Comparison of ENCODE assay signal across 27 cellular contexts in genomic region chr3:105424412-105425152, GRCh38. TPM values are rescaled to one million over a fixed set of nuclear protein-coding genes. Genes with fewer than 3 reads are reported as not detected.
DNase-seq lines count a peak whose midpoint lies in the region; ATAC-seq, FAIRE-seq and TF ChIP-seq lines count a peak whose summit lies in the region.
"Had no signal": no experiment of that assay in that cellular context is flagged by ENCODE, and none has a peak within 500 bp of the region (broad histone marks: within the 10 kb centered on the region; RNA-seq: fewer than 3 reads in every experiment).

No MANE protein-coding gene starts in this region.

- H3K9ac ChIP-seq in HepG2 (ENCODE audit: insufficient read depth, low read depth, low read length) (no peak overlapping the region), PC-3 (ENCODE audit: low read length) (no peak overlapping the region)
- H3K9ac ChIP-seq: BLaER1 treated with 17β-estradiol and CSF1 and Interleukin-3, amounts not matched to agents 10 nM and 100 nM; GM23248 had no signal

- no peaks in the 10 kb centered on the region for H3K9me2 ChIP-seq in PC-3 (replicated peaks; ENCODE audit: low read length)

- H3K36me3 ChIP-seq in HepG2 (replicated peaks in 1 of 2; ENCODE audit: control insufficient read depth in 1 of 2, insufficient read depth in 2 of 2, low read length in 2 of 2): no peaks in the 10 kb centered on the region
- H3K36me3 ChIP-seq in right lobe of liver: no peaks in the 10 kb centered on the region
- peaks cover 2% of the 10 kb centered on the region; the same call in 1 of the 2 replicates for H3K36me3 ChIP-seq in PC-3 (ENCODE audit: low read depth, low read length)
- no peaks in the 10 kb centered on the region for H3K36me3 ChIP-seq in upper lobe of left lung
- H3K36me3 ChIP-seq: BE2C; BLaER1 treated with 17β-estradiol and CSF1 and Interleukin-3, amounts not matched to agents 10 nM and 100 nM had no signal

- H3K4me1 Mint-ChIP-seq in activated CD4-positive, alpha-beta T cell treated with anti-CD3 and anti-CD28 coated beads, Interleukin-2, amount 10 ng/mL, durations not matched to agents 24 days and 14 days: no peaks in the 10 kb centered on the region
- H3K4me1 Mint-ChIP-seq: CD14-positive monocyte; CD8-positive, alpha-beta memory T cell had no signal

- H3K4me3 ChIP-seq in HepG2 (replicated peaks in 1 of 3; ENCODE audit: insufficient read depth in 1 of 3, low read depth in 2 of 3, low read length in 3 of 3) (no peak overlapping the region), right lobe of liver (no peak overlapping the region), PC-3 (ENCODE audit: low read length) (no peak overlapping the region), upper lobe of left lung (no peak overlapping the region)
- H3K4me3 ChIP-seq: BLaER1 treated with 17β-estradiol and CSF1 and Interleukin-3, amounts not matched to agents 10 nM and 100 nM; GM23248 had no signal

- no peaks in the 10 kb centered on the region for H3K9me3 ChIP-seq in HepG2 (ENCODE audit: low read length)
- H3K9me3 ChIP-seq in right lobe of liver: no peaks in the 10 kb centered on the region
- no peaks in the 10 kb centered on the region for H3K9me3 ChIP-seq in PC-3 (ENCODE audit: low read length)
- H3K9me3 ChIP-seq in upper lobe of left lung: no peaks in the 10 kb centered on the region
- H3K9me3 ChIP-seq: BE2C; BLaER1 treated with 17β-estradiol and CSF1 and Interleukin-3, amounts not matched to agents 10 nM and 100 nM had no signal

- H4K20me1 ChIP-seq in HepG2 (ENCODE audit: insufficient read depth, low read length): no peaks in the 10 kb centered on the region
- no peaks in the 10 kb centered on the region; the same call in 1 of the 2 replicates for H4K20me1 ChIP-seq in PC-3 (ENCODE audit: low read length)

- no peaks in the 10 kb centered on the region for H3K36me3 Mint-ChIP-seq in activated CD4-positive, alpha-beta T cell treated with anti-CD3 and anti-CD28 coated beads, Interleukin-2, amount 10 ng/mL, durations not matched to agents 24 days and 14 days (ENCODE audit: low read depth)
- H3K36me3 Mint-ChIP-seq: CD14-positive monocyte; CD8-positive, alpha-beta memory T cell had no signal

- BruUV-seq in HepG2 (replicated peaks; lab: Mats Ljungman, UMichigan) (no TSS peak), PC-3 (replicated peaks; lab: Mats Ljungman, UMichigan) (no TSS peak)

- peaks cover 6% of the 10 kb centered on the region for H3K79me2 ChIP-seq in HepG2 (ENCODE audit: insufficient read depth, low read length)
- peaks cover 96% of the 10 kb centered on the region for H3K79me2 ChIP-seq in PC-3 (ENCODE audit: low read length)

- H3F3A ChIP-seq in PC-3 (ENCODE audit: low read length, unreplicated experiment): no peaks in the 10 kb centered on the region

- H3K27ac ChIP-seq in HepG2 (ENCODE audit: extremely low read length, insufficient read depth, low read length): no peak overlapping the region
- H3K27ac ChIP-seq in right lobe of liver: no peak overlapping the region
- no peak overlapping the region for H3K27ac ChIP-seq in PC-3 (ENCODE audit: low read length)
- no peak overlapping the region for H3K27ac ChIP-seq in upper lobe of left lung
- H3K27ac ChIP-seq: 22Rv1; BLaER1 treated with 17β-estradiol and CSF1 and Interleukin-3, amounts not matched to agents 10 nM and 100 nM; GM23248 had no signal

- TF ChIP-seq EP300 in HepG2 (IDR thresholded peaks at IDR 0.05; ENCODE audit: low read depth in 2 of 2, low read length in 2 of 2): no peak
- TF ChIP-seq EP300 in HepG2 (CRISPR knock-in tag; IDR thresholded peaks at IDR 0.05; ENCODE audit: borderline replicate concordance): no peak
- no peak for TF ChIP-seq EP300 in upper lobe of left lung (IDR thresholded peaks at IDR 0.05)

- intact Hi-C loops in HepG2 (cut with micrococcal nuclease; ENCODE audit: unreplicated experiment): loop anchor here (5.0 kb wide), 3 partner anchors 37 to 93 kb away; no protein-coding TSS in a partner anchor
- intact Hi-C loops in right lobe of liver (cut with DNase I): no loop called here
- intact Hi-C loops in PC-3 (cut with micrococcal nuclease): no loop called here
- intact Hi-C loops in activated CD4-positive, alpha-beta T cell treated with anti-CD3 and anti-CD28 coated beads, Interleukin-2, amount 10 ng/mL, durations not matched to agents 24 days and 14 days (cut with micrococcal nuclease): no loop called here

- no peaks in the 10 kb centered on the region for H3K9me3 Mint-ChIP-seq in activated CD4-positive, alpha-beta T cell treated with anti-CD3 and anti-CD28 coated beads, Interleukin-2, amount 10 ng/mL, durations not matched to agents 24 days and 14 days
- H3K9me3 Mint-ChIP-seq: CD14-positive monocyte; CD4-positive, alpha-beta T cell; CD8-positive, alpha-beta memory T cell; H9 had no signal

- in situ Hi-C loops in HepG2 (cut with HindIII; ENCODE audit: extremely low pct_ligation_motif_present, low pct_unique_long_range_greater_than_20kb): no loop called here

- WGBS in HepG2 (ENCODE audit: low lambda C conversion rate): 74% methylated on average over 2 of the region's 2 CpGs
- 76% methylated on average over 2 of the region's 2 CpGs for WGBS in right lobe of liver (ENCODE audit: insufficient coverage, low coverage, low lambda C conversion rate, missing lambda C conversion rate)
- WGBS in upper lobe of left lung, 2 donors: 39 to 43% methylated on average over 2 of the region's 2 CpGs

- no peak overlapping the region for H3K27ac Mint-ChIP-seq in activated CD4-positive, alpha-beta T cell treated with anti-CD3 and anti-CD28 coated beads, Interleukin-2, amount 10 ng/mL, durations not matched to agents 24 days and 14 days
- H3K27ac Mint-ChIP-seq: CD14-positive monocyte; CD4-positive, alpha-beta T cell; CD8-positive, alpha-beta memory T cell; H9 had no signal

- POLR2A ChIA-PET in HepG2 (lab: Yijun Ruan, JAX): no interaction called here
- POLR2A ChIA-PET in PC-3 (lab: Charles Lee; ENCODE audit: unreplicated experiment): no interaction called here

- no peak overlapping the region for H3K4me3 Mint-ChIP-seq in activated CD4-positive, alpha-beta T cell treated with anti-CD3 and anti-CD28 coated beads, Interleukin-2, amount 10 ng/mL, durations not matched to agents 24 days and 14 days
- H3K4me3 Mint-ChIP-seq: CD14-positive monocyte; CD4-positive, alpha-beta T cell; CD8-positive, alpha-beta memory T cell; H9 had no signal

- H3K4me2 ChIP-seq in HepG2 (ENCODE audit: low read depth, low read length): no peak overlapping the region
- peak overlapping the region; percentile 8; the same call in 1 of the 2 replicates for H3K4me2 ChIP-seq in PC-3 (ENCODE audit: low read length)
- H3K4me2 ChIP-seq: BLaER1 treated with 17β-estradiol and CSF1 and Interleukin-3, amounts not matched to agents 10 nM and 100 nM had no signal

- no peak for DNase-seq in HepG2 (ENCODE audit: low spot score)
- no peak for DNase-seq in right lobe of liver
- no peak for DNase-seq in PC-3
- no peak for DNase-seq in effector CD8-positive, alpha-beta T cell (lab: John Stamatoyannopoulos, UW)
- no peak for DNase-seq in activated CD4-positive, alpha-beta T cell treated with anti-CD3 and anti-CD28 coated beads, Interleukin-2, amount 10 ng/mL, durations not matched to agents 24 days and 14 days
- no peak for DNase-seq in upper lobe of left lung
- DNase-seq: ACHN; AML-193; BE2C; CD4-positive, alpha-beta T cell; CD8-positive, alpha-beta memory T cell; DMS 273 treated with DMSO at 0.1 percent for 48 hours; DMS79; EL; GDM1; GM23248; H9 had no signal

- CTCF ChIA-PET in HepG2 (lab: Yijun Ruan, JAX; ENCODE audit: low intra/inter-chr PET ratio, low total read pairs) (no interaction called here), PC-3 (lab: Charles Lee) (no interaction called here)

- TF ChIP-seq POLR2A in HepG2 (IDR thresholded peaks at IDR 0.05; ENCODE audit: insufficient read depth in 1 of 2, low read depth in 2 of 2, low read length in 2 of 2) (no peak), right lobe of liver (IDR thresholded peaks at IDR 0.05) (no peak), upper lobe of left lung (IDR thresholded peaks at IDR 0.05) (no peak)

- no peak for FAIRE-seq in HepG2 (lab: Jason Lieb, UNC)
- FAIRE-seq: A204.1, D721Med, GM12891, GM18507, H1 had no signal

- H2AFZ ChIP-seq in HepG2 (ENCODE audit: low read length) (no peak overlapping the region), PC-3 (ENCODE audit: low read length) (no peak overlapping the region)
- H2AFZ ChIP-seq: GM23248 had no signal

- peaks cover 2% of the 10 kb centered on the region for H3K27me3 Mint-ChIP-seq in activated CD4-positive, alpha-beta T cell treated with anti-CD3 and anti-CD28 coated beads, Interleukin-2, amount 10 ng/mL, durations not matched to agents 24 days and 14 days
- H3K27me3 Mint-ChIP-seq: CD4-positive, alpha-beta T cell had no signal

- no peak for TF ChIP-seq RAD21 in HepG2 (CRISPR knock-in tag; IDR thresholded peaks at IDR 0.05)

- TF ChIP-seq CTCF in HepG2 (CRISPR knock-in tag; IDR thresholded peaks at IDR 0.05) (no peak), right lobe of liver (IDR thresholded peaks at IDR 0.05) (no peak), PC-3 (conservative IDR thresholded peaks at IDR 0.05; ENCODE audit: low read depth, low read length) (no peak), upper lobe of left lung (IDR thresholded peaks at IDR 0.05) (no peak)

- no peaks in the 10 kb centered on the region for H3K27me3 ChIP-seq in HepG2 (ENCODE audit: control insufficient read depth in 1 of 2, insufficient read depth in 2 of 2, low read length in 2 of 2)
- no peaks in the 10 kb centered on the region for H3K27me3 ChIP-seq in right lobe of liver
- H3K27me3 ChIP-seq in PC-3 (ENCODE audit: low read length): no peaks in the 10 kb centered on the region
- no peaks in the 10 kb centered on the region for H3K27me3 ChIP-seq in upper lobe of left lung
- H3K27me3 ChIP-seq: BE2C; BLaER1 treated with 17β-estradiol and CSF1 and Interleukin-3, amounts not matched to agents 10 nM and 100 nM had no signal

- H3K4me1 ChIP-seq in HepG2 (ENCODE audit: insufficient read depth, low read length) (peaks cover 28% of the 10 kb centered on the region), right lobe of liver (peaks cover 0 to 15% (median 4%) of the 10 kb centered on the region in 4 donors), PC-3 (ENCODE audit: insufficient read depth, low read length) (peaks cover 16% of the 10 kb centered on the region), upper lobe of left lung (no peaks in the 10 kb centered on the region)
- H3K4me1 ChIP-seq: BLaER1 treated with 17β-estradiol and CSF1 and Interleukin-3, amounts not matched to agents 10 nM and 100 nM had no signal

- ATAC-seq in HepG2 (no peak), right lobe of liver (no peak), HG02623 (IDR thresholded peaks at IDR 0.05; ENCODE audit: unreplicated experiment) (peak; percentile 53), PC-3 (peak; percentile 39), upper lobe of left lung (ENCODE audit: low FRiP score in 2 of 2) (no peak), GM21786 (IDR thresholded peaks at IDR 0.05; ENCODE audit: unreplicated experiment) (no peak)

RNA-seq across cellular contexts. Expression of gene ALCAM, which starts 57.9 kb away (rescaled TPM):
- total RNA-seq in HepG2 (2016; rRNA removed; fragmentation: Illumina TruSeq; extraction: Trizol) (17.7 and 33.1 TPM in 2 replicates), right lobe of liver (10 to 100 TPM; 21.9 to 43.4 (median 34.5) TPM), PC-3 (2014; rRNA removed) (168 and 169 TPM in 2 replicates), upper lobe of left lung (100 to 1,000 TPM; 129 to 390 (median 186) TPM)
- 1.7 and 1.8 TPM in 2 replicates for total RNA-seq in HepG2 (2016; cell fraction: cytosol; rRNA removed; fragmentation: Illumina TruSeq; extraction: Trizol; ENCODE audit: low read depth)
- 16.4 and 31.6 TPM in 2 replicates for total RNA-seq in HepG2 (2016; cell fraction: insoluble cytoplasmic fraction; rRNA removed; fragmentation: Illumina TruSeq; extraction: Trizol)
- total RNA-seq in HepG2 (2016; cell fraction: membrane; rRNA removed; fragmentation: Illumina TruSeq; extraction: Trizol): 6.7 and 7.8 TPM in 2 replicates
- total RNA-seq in HepG2 (2016; cell fraction: nucleus; rRNA removed; fragmentation: Illumina TruSeq; extraction: Trizol): 47.1 and 48.3 TPM in 2 replicates
- polyA plus RNA-seq in HepG2 (2011; rRNA removed): 22.3 and 26.0 TPM in 2 replicates
- polyA plus RNA-seq in HepG2 (2011; cell fraction: cytosol; rRNA removed): 9.5 and 15.0 TPM in 2 replicates
- 13.1 and 13.6 TPM in 2 replicates for polyA plus RNA-seq in HepG2 (2011; cell fraction: nucleus; rRNA removed)
- polyA plus RNA-seq in HepG2 (2012): 48.2 and 66.0 TPM in 2 replicates
- polyA plus RNA-seq in HepG2 (2016; cell fraction: cytosol; fragmentation: Illumina TruSeq; extraction: Trizol; ENCODE audit: low read depth): 1.1 TPM in 2 replicates
- 13.5 and 13.7 TPM in 2 replicates for polyA plus RNA-seq in HepG2 (2016; cell fraction: insoluble cytoplasmic fraction; fragmentation: Illumina TruSeq; extraction: Trizol; ENCODE audit: low read depth)
- polyA plus RNA-seq in HepG2 (2016; cell fraction: membrane; fragmentation: Illumina TruSeq; extraction: Trizol; ENCODE audit: low read depth): 2.9 and 3.2 TPM in 2 replicates
- polyA plus RNA-seq in HepG2 (2016; cell fraction: nucleus; fragmentation: Illumina TruSeq; extraction: Trizol; ENCODE audit: insufficient read depth, low read depth): 40.6 and 40.7 TPM in 2 replicates
- polyA minus RNA-seq in HepG2 (2011; rRNA and poly(A)+ RNA removed; ENCODE audit: low replicate concordance): 12.6 and 18.4 TPM in 2 replicates
- 27.3 and 35.7 TPM in 2 replicates for polyA minus RNA-seq in HepG2 (2011; cell fraction: cytosol; rRNA and poly(A)+ RNA removed)
- polyA minus RNA-seq in HepG2 (2011; cell fraction: nucleus; rRNA and poly(A)+ RNA removed): 78.7 and 87.5 TPM in 2 replicates
- total RNA-seq in activated CD4-positive, alpha-beta T cell treated with anti-CD3 and anti-CD28 coated beads, Interleukin-2, amount 10 ng/mL, durations not matched to agents 24 days and 14 days: 26.3 and 26.5 TPM in 2 replicates

Comparison
In these comparisons a context has a peak if more than half of its experiments do, and no peak if none do; other contexts are left out.
1. ATAC-seq: peak in HG02623 (single experiment) and PC-3 (single experiment); none in HepG2 (single experiment), right lobe of liver (0 of 4), upper lobe of left lung (0 of 2) and GM21786 (single experiment).